In the genomic region with DNA sequence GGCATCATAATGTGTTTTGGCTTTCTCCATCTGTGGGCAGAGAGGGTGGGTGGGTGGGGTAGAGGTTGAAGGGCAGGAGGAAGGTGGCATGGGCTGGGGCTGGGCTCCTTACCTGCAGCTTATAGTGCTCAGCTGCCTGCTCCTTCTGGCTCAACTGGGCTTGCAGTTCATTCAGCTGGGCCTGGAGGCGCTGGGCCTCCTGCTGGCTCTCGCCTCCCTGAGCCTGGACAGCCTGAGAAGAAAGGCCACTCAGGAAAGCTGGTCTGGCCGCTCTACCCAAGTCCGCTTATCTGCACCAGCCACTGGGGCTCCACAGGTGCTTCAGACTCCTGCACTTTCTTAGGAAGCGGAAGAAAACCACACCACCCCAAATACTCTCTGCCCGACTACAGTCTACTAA, we compare ENCODE assay signal across 11 cellular contexts.
"Had no signal": no experiment of that assay in that cellular context is flagged by ENCODE, and none has a peak within 500 bp of the region (broad histone marks: within the 10 kb centered on the region; RNA-seq: fewer than 3 reads in every experiment).

No MANE protein-coding gene starts in this region.

- H3K9me3 Mint-ChIP-seq: activated naive CD4-positive, alpha-beta T cell treated with anti-CD3 and anti-CD28 coated beads, Interleukin-2, amount 10 ng/mL, durations not matched to agents 7 days and 5 days; activated T-helper 1 cell treated with anti-CD3 and anti-CD28 coated beads, Interleukin-12 subunit alpha, Interleukin-12 subunit beta, Interleukin-2, Interleukin-4 antibody, amounts not matched to agents 30 ng/mL and 10 ng/mL and 1 ng/mL, durations not matched to agents 14 hours and 24 hours and 36 hours; naive B cell had no signal

- DNase-seq: activated CD4-positive, alpha-beta T cell treated with anti-CD3 and anti-CD28 coated beads, Interleukin-2, amount 50 U/mL, for 4 hours; activated naive CD4-positive, alpha-beta T cell treated with anti-CD3 and anti-CD28 coated beads, Interleukin-2, amount 10 ng/mL, durations not matched to agents 7 days and 5 days; amygdala; brain microvascular endothelial cell; foreskin melanocyte; heart right ventricle; naive B cell; stimulated activated CD4-positive, alpha-beta T cell treated with anti-CD3 and anti-CD28 coated beads, Interleukin-2, amount 100 ng/mL, for 48 hours; stomach; T-helper 2 cell had no signal

- ATAC-seq: heart right ventricle had no signal

- H3K4me1 Mint-ChIP-seq: activated naive CD4-positive, alpha-beta T cell treated with anti-CD3 and anti-CD28 coated beads, Interleukin-2, amount 10 ng/mL, durations not matched to agents 7 days and 5 days had no signal

- H3K27ac Mint-ChIP-seq: activated naive CD4-positive, alpha-beta T cell treated with anti-CD3 and anti-CD28 coated beads, Interleukin-2, amount 10 ng/mL, durations not matched to agents 7 days and 5 days; activated T-helper 1 cell treated with anti-CD3 and anti-CD28 coated beads, Interleukin-12 subunit alpha, Interleukin-12 subunit beta, Interleukin-2, Interleukin-4 antibody, amounts not matched to agents 30 ng/mL and 10 ng/mL and 1 ng/mL, durations not matched to agents 14 hours and 24 hours and 36 hours had no signal

- H3K27me3 Mint-ChIP-seq: activated naive CD4-positive, alpha-beta T cell treated with anti-CD3 and anti-CD28 coated beads, Interleukin-2, amount 10 ng/mL, durations not matched to agents 7 days and 5 days; naive B cell had no signal

- H3K4me3 Mint-ChIP-seq: activated naive CD4-positive, alpha-beta T cell treated with anti-CD3 and anti-CD28 coated beads, Interleukin-2, amount 10 ng/mL, durations not matched to agents 7 days and 5 days; activated T-helper 1 cell treated with anti-CD3 and anti-CD28 coated beads, Interleukin-12 subunit alpha, Interleukin-12 subunit beta, Interleukin-2, Interleukin-4 antibody, amounts not matched to agents 30 ng/mL and 10 ng/mL and 1 ng/mL, durations not matched to agents 14 hours and 24 hours and 36 hours; naive B cell had no signal
